1 cellular context compared by ENCODE assay signal in the genomic region with DNA sequence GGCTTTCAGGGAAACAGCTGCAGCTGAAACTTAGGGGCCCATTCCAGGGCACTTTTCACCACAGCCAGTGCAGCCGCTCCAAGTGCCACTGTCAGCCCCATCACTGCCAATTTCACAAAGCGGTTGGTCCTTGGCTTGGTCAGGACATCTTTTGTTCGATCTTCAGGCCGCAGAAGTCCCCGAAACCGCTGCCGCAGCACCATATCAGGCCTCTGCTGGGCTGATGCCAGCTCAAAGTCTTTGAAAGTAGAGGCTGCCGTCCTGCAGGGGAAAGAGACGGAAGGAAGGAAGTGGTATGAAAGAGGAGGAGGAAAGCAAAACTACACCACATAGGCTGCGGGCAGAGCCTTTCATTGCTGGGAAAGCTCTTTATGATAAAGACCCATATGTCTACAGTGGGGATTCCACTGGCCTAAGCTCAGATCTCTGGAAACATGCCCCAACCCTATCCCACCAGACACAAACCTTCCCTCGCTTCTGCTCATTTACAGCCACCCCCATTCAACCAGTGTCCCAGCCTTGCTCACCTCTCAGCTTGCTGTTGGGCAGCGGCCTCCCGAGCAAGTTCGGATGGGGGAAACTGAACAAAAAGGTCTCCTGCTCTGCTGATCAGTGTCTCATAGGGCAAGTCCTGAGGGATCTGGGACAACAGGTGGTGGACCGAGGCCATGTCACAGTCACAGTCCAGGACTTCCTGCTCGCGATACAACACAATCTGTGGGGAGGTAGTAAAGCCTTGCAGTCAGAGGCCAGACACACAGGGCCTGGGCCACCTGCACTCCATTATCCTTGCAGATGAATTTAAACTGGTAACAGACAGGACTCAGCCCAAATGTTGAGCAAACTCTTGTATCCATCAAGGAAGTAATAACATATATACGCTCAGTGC.
TF ChIP-seq lines count a peak whose summit lies in the region.

No MANE protein-coding gene starts in this region.

TF ChIP-seq in WTC11, 78 proteins besides CTCF, POLR2A, EP300 and RAD21 (continued from another document):
- TF ChIP-seq ZNF532 (CRISPR knock-in tag; IDR thresholded peaks at IDR 0.05; ENCODE audit: borderline replicate concordance): no peak
